Comparison of ENCODE assay signal across 15 cellular contexts in the genomic region with DNA sequence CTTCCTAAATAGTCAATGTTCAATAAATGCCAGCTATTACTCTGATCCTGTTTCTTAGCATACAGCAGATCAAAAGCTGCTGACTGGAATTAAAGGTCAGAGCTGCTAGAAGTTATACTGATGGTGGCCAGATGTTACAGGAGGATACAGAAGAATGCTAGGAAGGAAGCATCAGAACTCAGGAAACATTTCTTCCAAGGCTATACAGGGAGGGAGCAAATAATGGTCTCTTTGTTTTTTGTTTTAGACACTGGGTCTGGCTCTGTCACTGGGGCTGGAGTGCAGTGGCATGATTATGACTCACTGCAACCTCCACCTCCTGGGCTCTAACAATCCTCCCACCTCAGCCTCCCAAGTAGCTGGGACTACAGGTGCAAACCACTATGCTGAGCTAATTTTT.
DNase-seq lines count a peak whose midpoint lies in the region; ATAC-seq and TF ChIP-seq lines count a peak whose summit lies in the region.
"Had no signal": no experiment of that assay in that cellular context is flagged by ENCODE, and none has a peak within 500 bp of the region (broad histone marks: within the 10 kb centered on the region; RNA-seq: fewer than 3 reads in every experiment).

No MANE protein-coding gene starts in this region.

- no peaks in the 10 kb centered on the region for H3K27me3 Mint-ChIP-seq in endothelial cell (ENCODE audit: unreplicated experiment)
- H3K27me3 Mint-ChIP-seq: CD8-positive, alpha-beta memory T cell had no signal

- H3K36me3 Mint-ChIP-seq in endothelial cell (ENCODE audit: low read depth, unreplicated experiment) = no peaks in the 10 kb centered on the region
- H3K36me3 Mint-ChIP-seq: CD8-positive, alpha-beta memory T cell had no signal

- no peak overlapping the region for H3K4me3 ChIP-seq in H7 (ENCODE audit: insufficient read depth, low read depth, low read length)
- H3K4me3 ChIP-seq: BLaER1, GM12878, K562 had no signal

- TF ChIP-seq CTCF in endothelial cell (IDR thresholded peaks at IDR 0.05; ENCODE audit: unreplicated experiment) = no peak

- ATAC-seq in GM21528 (IDR thresholded peaks at IDR 0.05; ENCODE audit: low FRiP score, unreplicated experiment) = no peak
- ATAC-seq: GM12878, K562 had no signal

- peaks cover 17% of the 10 kb centered on the region for H3K4me1 Mint-ChIP-seq in endothelial cell (ENCODE audit: unreplicated experiment)
- H3K4me1 Mint-ChIP-seq: CD8-positive, alpha-beta memory T cell had no signal

- DNase-seq in A172 (ENCODE audit: low spot score) (peak; percentile 30), HT1080 (ENCODE audit: low read depth) (peak; percentile 72), endothelial cell (ENCODE audit: low spot score) (no peak), islet precursor cell (peak; percentile 68), T-helper 2 cell (no peak), H7 (no peak)
- DNase-seq: AML-193; CD8-positive, alpha-beta memory T cell; DMS 273 treated with DMSO at 0.1 percent for 48 hours; HCEC 1CT; HFFc6 had no signal

- no peak overlapping the region for H3K4me3 Mint-ChIP-seq in endothelial cell (ENCODE audit: unreplicated experiment)
- H3K4me3 Mint-ChIP-seq: CD8-positive, alpha-beta memory T cell; HFFc6 had no signal

- H3K36me3 ChIP-seq in H7 (replicated peaks; ENCODE audit: control insufficient read depth, insufficient read depth, low read length) = no peaks in the 10 kb centered on the region
- H3K36me3 ChIP-seq: BLaER1 had no signal

- no peaks in the 10 kb centered on the region for H3K9me3 Mint-ChIP-seq in endothelial cell (ENCODE audit: unreplicated experiment)
- H3K9me3 Mint-ChIP-seq: HFFc6 had no signal

- no peaks in the 10 kb centered on the region for H3K27me3 ChIP-seq in H7 (ENCODE audit: control insufficient read depth, insufficient read depth, low read length)
- H3K27me3 ChIP-seq: BLaER1 had no signal

- H3K27ac Mint-ChIP-seq in endothelial cell (ENCODE audit: unreplicated experiment) = peak overlapping the region; percentile 11
- H3K27ac Mint-ChIP-seq: CD8-positive, alpha-beta memory T cell; HFFc6 had no signal

Comparison
In these comparisons a context has a peak if more than half of its experiments do, and no peak if none do; other contexts are left out.
1. DNase-seq: peak in A172 (single experiment), HT1080 (single experiment) and islet precursor cell (single experiment); none in endothelial cell (single experiment), T-helper 2 cell (0 of 5) and H7 (single experiment).